Comparison of ENCODE assay signal across 18 cellular contexts in genomic region chr5:174312641-174313040, GRCh38.
DNase-seq lines count a peak whose midpoint lies in the region; ATAC-seq, FAIRE-seq and TF ChIP-seq lines count a peak whose summit lies in the region.
"Had no signal": no experiment of that assay in that cellular context is flagged by ENCODE, and none has a peak within 500 bp of the region (broad histone marks: within the 10 kb centered on the region; RNA-seq: fewer than 3 reads in every experiment).

No MANE protein-coding gene starts in this region.

- no peaks in the 10 kb centered on the region for H3F3A ChIP-seq in MM.1S (ENCODE audit: insufficient read depth, low read length)

- ATAC-seq in CD8-positive, alpha-beta T cell, result no peak
- ATAC-seq in HG03175 (IDR thresholded peaks at IDR 0.05; ENCODE audit: unreplicated experiment), result no peak
- ATAC-seq: effector memory CD8-positive, alpha-beta T cell had no signal

- H2BK5ac ChIP-seq in H1 (ENCODE audit: low read depth, low read length) (no peak overlapping the region), neuronal stem cell (ENCODE audit: low read length) (no peak overlapping the region)

- H3K18ac ChIP-seq in H1 (ENCODE audit: extremely low read depth, low read length) (no peak overlapping the region), neuronal stem cell (ENCODE audit: low read length) (peak overlapping the region; percentile 5)

- no peak overlapping the region for H3K27ac Mint-ChIP-seq in CD8-positive, alpha-beta T cell
- H3K27ac Mint-ChIP-seq: activated T-helper 1 cell treated with anti-CD3 and anti-CD28 coated beads, Interleukin-12 subunit alpha, Interleukin-12 subunit beta, Interleukin-2, Interleukin-4 antibody, amounts not matched to agents 30 ng/mL and 10 ng/mL and 1 ng/mL, durations not matched to agents 14 hours and 24 hours and 36 hours; effector memory CD8-positive, alpha-beta T cell; stimulated activated naive B cell treated with anti-CD40 and anti-IgM and Interleukin-4, amounts not matched to agents 10 μg/mL and 1 μg/mL and 100 μg/mL, for 72 hours had no signal

- H3K36me3 Mint-ChIP-seq in CD8-positive, alpha-beta T cell, result no peaks in the 10 kb centered on the region

- no peaks in the 10 kb centered on the region for H3K27me3 ChIP-seq in CD8-positive, alpha-beta T cell (ENCODE audit: insufficient read depth, low read length)
- H3K27me3 ChIP-seq in MM.1S (replicated peaks; ENCODE audit: insufficient read depth, low read length) (no peaks in the 10 kb centered on the region), H1 (replicated peaks in 1 of 4; ENCODE audit: control insufficient read depth in 3 of 4, extremely low read depth in 1 of 4, insufficient read depth in 3 of 4, low read length in 3 of 4) (peaks cover 0 to 13% (median 7%) of the 10 kb centered on the region in 4 experiments; a peak in 5 of 7 replicates), neuronal stem cell (ENCODE audit: control insufficient read depth in 3 of 3, insufficient read depth in 3 of 3, low read depth in 1 of 3, low read length in 3 of 3) (peaks cover 0 to 13% (median 0%) of the 10 kb centered on the region in 3 experiments)
- H3K27me3 ChIP-seq: BE2C had no signal

- TF ChIP-seq POLR2A in H1 (IDR thresholded peaks at IDR 0.05; ENCODE audit: control extremely low read depth in 1 of 2, low read depth in 2 of 2, low read length in 2 of 2), result no peak

- peak overlapping the region; percentile 50 for H3K4me3 Mint-ChIP-seq in CD8-positive, alpha-beta T cell
- H3K4me3 Mint-ChIP-seq: activated T-helper 1 cell treated with anti-CD3 and anti-CD28 coated beads, Interleukin-12 subunit alpha, Interleukin-12 subunit beta, Interleukin-2, Interleukin-4 antibody, amounts not matched to agents 30 ng/mL and 10 ng/mL and 1 ng/mL, durations not matched to agents 14 hours and 24 hours and 36 hours; stimulated activated naive B cell treated with anti-CD40 and anti-IgM and Interleukin-4, amounts not matched to agents 10 μg/mL and 1 μg/mL and 100 μg/mL, for 72 hours had no signal

- TF ChIP-seq EP300 in H1 (IDR thresholded peaks at IDR 0.05; ENCODE audit: borderline replicate concordance in 1 of 2, low read depth in 2 of 2, low read length in 2 of 2), result no peak

- no peak for TF ChIP-seq RAD21 in H1 (IDR thresholded peaks at IDR 0.05 in 1 of 2, conservative IDR thresholded peaks at IDR 0.05 in 1 of 2; ENCODE audit: low read depth in 2 of 2, low read length in 2 of 2)

- H3K36me3 ChIP-seq in CD8-positive, alpha-beta T cell (ENCODE audit: insufficient read depth, low read length), result no peaks in the 10 kb centered on the region
- H3K36me3 ChIP-seq in MM.1S (replicated peaks; ENCODE audit: insufficient read depth, low read length), result no peaks in the 10 kb centered on the region
- no peaks in the 10 kb centered on the region for H3K36me3 ChIP-seq in H1 (ENCODE audit: control insufficient read depth in 2 of 4, insufficient read depth in 4 of 4, low read length in 3 of 4)
- H3K36me3 ChIP-seq in neuronal stem cell (replicated peaks in 1 of 2; ENCODE audit: control insufficient read depth in 2 of 2, insufficient read depth in 2 of 2, low read length in 2 of 2), result no peaks in the 10 kb centered on the region
- H3K36me3 ChIP-seq: BE2C, cardiac muscle cell, upper lobe of left lung had no signal

- no peaks in the 10 kb centered on the region for H3K79me1 ChIP-seq in H1 (ENCODE audit: low read depth, low read length)
- H3K79me1 ChIP-seq in neuronal stem cell (ENCODE audit: low read depth, low read length), result no peaks in the 10 kb centered on the region

- H3K9ac ChIP-seq in MM.1S (ENCODE audit: low read length) (no peak overlapping the region), H1 (replicated peaks in 1 of 4; ENCODE audit: extremely low read depth in 1 of 4, low read depth in 3 of 4, low read length in 3 of 4) (no peak overlapping the region), neuronal stem cell (ENCODE audit: low read depth, low read length, poor library complexity) (no peak overlapping the region)

- no peaks in the 10 kb centered on the region for H3K9me3 ChIP-seq in CD8-positive, alpha-beta T cell (ENCODE audit: low read length)
- H3K9me3 ChIP-seq in MM.1S (replicated peaks; ENCODE audit: insufficient read depth, low read length) (no peaks in the 10 kb centered on the region), H1 (ENCODE audit: insufficient read depth in 2 of 2, low read depth in 1 of 2, low read length in 1 of 2) (no peaks in the 10 kb centered on the region), neuronal stem cell (replicated peaks in 1 of 2; ENCODE audit: control insufficient read depth in 2 of 2, insufficient read depth in 1 of 2, low read depth in 1 of 2, low read length in 2 of 2) (no peaks in the 10 kb centered on the region)
- H3K9me3 ChIP-seq: BE2C, upper lobe of left lung had no signal

- peaks cover 5% of the 10 kb centered on the region for H3K4me1 Mint-ChIP-seq in CD8-positive, alpha-beta T cell (ENCODE audit: low read depth)
- H3K4me1 Mint-ChIP-seq: stimulated activated naive B cell treated with anti-CD40 and anti-IgM and Interleukin-4, amounts not matched to agents 10 μg/mL and 1 μg/mL and 100 μg/mL, for 72 hours had no signal

- H2AK5ac ChIP-seq in H1 (ENCODE audit: low read depth, low read length), result no peak overlapping the region
- H2AK5ac ChIP-seq in neuronal stem cell (ENCODE audit: low read depth, low read length), result peak overlapping the region; percentile 16

- H2BK120ac ChIP-seq in H1 (replicated peaks; ENCODE audit: low read depth, low read length) (no peak overlapping the region), neuronal stem cell (ENCODE audit: low read depth, low read length) (peak overlapping the region; percentile 12)

- intact Hi-C loops in CD8-positive, alpha-beta T cell (cut with DNase I, micrococcal nuclease), result loop anchor here in 1 of 2 experiments (5.0 to 10.0 kb wide), 2 partner anchors 348 to 1020 kb away; no protein-coding TSS in a partner anchor

- H2AFZ ChIP-seq in MM.1S (ENCODE audit: low read length) (0 out of 2 replicates have a peak overlapping the region, but pooled peaks have one; percentile 60), H1 (ENCODE audit: low read length) (no peak overlapping the region), neuronal stem cell (ENCODE audit: low read length) (peak overlapping the region; percentile 99)

- H3K4me2 ChIP-seq in MM.1S (ENCODE audit: low read depth, low read length) (0 out of 2 replicates have a peak overlapping the region, but pooled peaks have one; percentile 58), H1 (ENCODE audit: insufficient read depth in 1 of 2, low read depth in 2 of 2, low read length in 2 of 2) (no peak overlapping the region), neuronal stem cell (ENCODE audit: insufficient read depth, low read length, poor library complexity, severe bottlenecking) (no peak overlapping the region)

- FAIRE-seq in H1 (lab: Jason Lieb, UNC), result no peak
- FAIRE-seq: keratinocyte had no signal

- POLR2A ChIA-PET in CD8-positive, alpha-beta T cell (lab: Charles Lee), result no interaction called here
- POLR2A ChIA-PET in H1 (lab: Charles Lee; ENCODE audit: partially characterized antibody), result interaction anchor here (0.9 to 1.4 kb wide), 2 partner anchors 46 to 267 kb away, joined by 3 to 9 read pairs; partner anchors contain the start of gene NSG2

- H4K91ac ChIP-seq in H1 (replicated peaks; ENCODE audit: insufficient read length, low read length) (no peak overlapping the region), neuronal stem cell (ENCODE audit: low read depth, low read length, poor library complexity) (no peak overlapping the region)

- no peak overlapping the region for H2BK20ac ChIP-seq in H1 (ENCODE audit: low read length)

- H3K14ac ChIP-seq in H1 (ENCODE audit: insufficient read length) (no peak overlapping the region), neuronal stem cell (ENCODE audit: low read length) (no peak overlapping the region)

- no peak overlapping the region for H3K27ac ChIP-seq in CD8-positive, alpha-beta T cell (ENCODE audit: low read depth, low read length)
- H3K27ac ChIP-seq in MM.1S (ENCODE audit: low read length) (no peak overlapping the region), H1 (ENCODE audit: low read depth, low read length) (no peak overlapping the region), neuronal stem cell (replicated peaks; ENCODE audit: low read length) (no peak overlapping the region)
- H3K27ac ChIP-seq: cardiac muscle cell, upper lobe of left lung had no signal

- peak in 1 of 7 experiments; percentile 11 for DNase-seq in CD8-positive, alpha-beta T cell
- DNase-seq in MM.1S, result no peak
- DNase-seq in H1 (ENCODE audit: low read depth in 1 of 2, low spot score in 2 of 2), result no peak
- DNase-seq in neuronal stem cell (ENCODE audit: low spot score), result no peak
- DNase-seq in activated T-cell treated with anti-CD3 and anti-CD28 coated beads, Interleukin-2, amount 50 U/mL, for 1 hour, result no peak
- no peak for DNase-seq in foreskin fibroblast
- DNase-seq in T-helper 9 cell, result no peak
- DNase-seq: cortex of kidney, NCI-H1436 treated with DMSO at 0.1 percent for 48 hours, NCI-H2081 treated with DMSO at 0.1 percent for 48 hours had no signal

- H4K20me1 ChIP-seq in MM.1S (ENCODE audit: insufficient read depth, low read length), result no peaks in the 10 kb centered on the region
- H4K20me1 ChIP-seq in H1 (replicated peaks in 1 of 2; ENCODE audit: control insufficient read depth in 1 of 2, insufficient read depth in 2 of 2, low read length in 2 of 2), result no peaks in the 10 kb centered on the region

- H2BK12ac ChIP-seq in H1 (ENCODE audit: low read depth, low read length), result no peak overlapping the region; the same call in 1 of the 2 replicates
- H2BK12ac ChIP-seq in neuronal stem cell (ENCODE audit: low read length), result peak overlapping the region; percentile 12

- TF ChIP-seq CTCF in CD8-positive, alpha-beta T cell (IDR thresholded peaks at IDR 0.05), result no peak
- no peak for TF ChIP-seq CTCF in MM.1S (IDR thresholded peaks at IDR 0.05; ENCODE audit: low read length)
- TF ChIP-seq CTCF in H1 (IDR thresholded peaks at IDR 0.05; ENCODE audit: control extremely low read depth in 1 of 3, insufficient read depth in 1 of 3, low read depth in 1 of 3, low read length in 3 of 3), result no peak
- no peak for TF ChIP-seq CTCF in foreskin fibroblast (IDR thresholded peaks at IDR 0.05; ENCODE audit: low read depth, low read length)

- H3K4me3 ChIP-seq in CD8-positive, alpha-beta T cell (ENCODE audit: low read depth, low read length), result no peak overlapping the region
- no peak overlapping the region for H3K4me3 ChIP-seq in MM.1S (ENCODE audit: low read length)
- no peak overlapping the region for H3K4me3 ChIP-seq in H1 (ENCODE audit: extremely low read depth in 1 of 4, insufficient read depth in 2 of 4, low read depth in 3 of 4, low read length in 4 of 4)
- no peak overlapping the region for H3K4me3 ChIP-seq in neuronal stem cell (ENCODE audit: low read length in 2 of 2)
- no peak overlapping the region for H3K4me3 ChIP-seq in foreskin fibroblast (ENCODE audit: low read depth in 1 of 2, low read length in 2 of 2)

- no peak overlapping the region for H4K5ac ChIP-seq in H1 (ENCODE audit: insufficient read length, low read depth, low read length)

- 87% methylated on average over 8 of the region's 8 CpGs; no CpG with 5 or more reads in 1 of the 2 experiments for WGBS in H1 (ENCODE audit: extremely low coverage in 1 of 2, insufficient coverage in 1 of 2, insufficient read length in 1 of 2, insufficient replicate concordance in 2 of 2, low coverage in 1 of 2, low lambda C conversion rate in 2 of 2, missing lambda C conversion rate in 1 of 2), 2 experiments
- no CpG with 5 or more reads among the region's 8 CpGs for WGBS in neuronal stem cell (ENCODE audit: extremely low coverage in 2 of 2, insufficient read length in 2 of 2, insufficient replicate concordance in 1 of 2), 2 donors

- 0 out of 2 replicates have a peak overlapping the region, but pooled peaks have one; percentile 66 for H2BK15ac ChIP-seq in H1 (ENCODE audit: low read length)
- H2BK15ac ChIP-seq in neuronal stem cell (ENCODE audit: low read length), result no peak overlapping the region

- H3K23me2 ChIP-seq in H1 (ENCODE audit: low read depth, low read length), result peaks cover 4% of the 10 kb centered on the region; the same call in 1 of the 2 replicates

- no peak overlapping the region for H3K4ac ChIP-seq in H1 (replicated peaks; ENCODE audit: insufficient read length, low read depth, low read length)
- no peak overlapping the region for H3K4ac ChIP-seq in neuronal stem cell (ENCODE audit: low read length)

- no peak overlapping the region for H3K23ac ChIP-seq in H1 (ENCODE audit: insufficient read length)
- no peak overlapping the region for H3K23ac ChIP-seq in neuronal stem cell (ENCODE audit: low read depth, low read length, poor library complexity)

- H4K8ac ChIP-seq in H1 (ENCODE audit: extremely low read depth, insufficient read depth, low read length), result no peak overlapping the region
- H4K8ac ChIP-seq in neuronal stem cell (ENCODE audit: low read depth, low read length), result no peak overlapping the region

- CTCF ChIA-PET in CD8-positive, alpha-beta T cell (lab: Charles Lee), result interaction anchor here (1.0 to 1.2 kb wide), 3 partner anchors 13 to 1018 kb away, joined by 3 to 4 read pairs (median 4); no protein-coding TSS in a partner anchor
- CTCF ChIA-PET in H1 (lab: Charles Lee; ENCODE audit: partially characterized antibody), result interaction anchor here (0.6 to 13.2 kb wide), 35 partner anchors 9 to 716 kb away, joined by 3 to 174 read pairs (median 5); partner anchors contain the start of gene NSG2

- H3K27me3 Mint-ChIP-seq in CD8-positive, alpha-beta T cell (ENCODE audit: low read depth), result peaks cover 44% of the 10 kb centered on the region

- no peaks in the 10 kb centered on the region for H3K79me2 ChIP-seq in MM.1S (ENCODE audit: low read length)
- H3K79me2 ChIP-seq in H1 (ENCODE audit: control insufficient read depth in 1 of 2, insufficient read depth in 2 of 2, low read length in 2 of 2), result no peaks in the 10 kb centered on the region

- no peaks in the 10 kb centered on the region for H3K4me1 ChIP-seq in CD8-positive, alpha-beta T cell (ENCODE audit: insufficient read depth, low read length)
- H3K4me1 ChIP-seq in MM.1S (ENCODE audit: low read length) (no peaks in the 10 kb centered on the region; the same call in 1 of the 2 replicates), H1 (replicated peaks in 1 of 4; ENCODE audit: control insufficient read depth in 3 of 4, insufficient read depth in 4 of 4, low read length in 3 of 4) (peaks cover 0 to 7% (median 0%) of the 10 kb centered on the region in 4 experiments; a peak in 1 of 7 replicates), neuronal stem cell (ENCODE audit: control insufficient read depth in 2 of 2, insufficient read depth in 1 of 2, low read depth in 1 of 2, low read length in 2 of 2) (peaks cover 0 to 8% of the 10 kb centered on the region in 2 donors)

- no peaks in the 10 kb centered on the region for H3K9me3 Mint-ChIP-seq in CD8-positive, alpha-beta T cell
- H3K9me3 Mint-ChIP-seq: activated T-helper 1 cell treated with anti-CD3 and anti-CD28 coated beads, Interleukin-12 subunit alpha, Interleukin-12 subunit beta, Interleukin-2, Interleukin-4 antibody, amounts not matched to agents 30 ng/mL and 10 ng/mL and 1 ng/mL, durations not matched to agents 14 hours and 24 hours and 36 hours; effector memory CD8-positive, alpha-beta T cell had no signal

- H3K9me2 ChIP-seq in MM.1S (replicated peaks; ENCODE audit: insufficient read depth, low read length), result no peaks in the 10 kb centered on the region

- no peak overlapping the region for H3K56ac ChIP-seq in H1 (replicated peaks; ENCODE audit: insufficient read length, low read depth, low read length)
